In the genomic region with DNA sequence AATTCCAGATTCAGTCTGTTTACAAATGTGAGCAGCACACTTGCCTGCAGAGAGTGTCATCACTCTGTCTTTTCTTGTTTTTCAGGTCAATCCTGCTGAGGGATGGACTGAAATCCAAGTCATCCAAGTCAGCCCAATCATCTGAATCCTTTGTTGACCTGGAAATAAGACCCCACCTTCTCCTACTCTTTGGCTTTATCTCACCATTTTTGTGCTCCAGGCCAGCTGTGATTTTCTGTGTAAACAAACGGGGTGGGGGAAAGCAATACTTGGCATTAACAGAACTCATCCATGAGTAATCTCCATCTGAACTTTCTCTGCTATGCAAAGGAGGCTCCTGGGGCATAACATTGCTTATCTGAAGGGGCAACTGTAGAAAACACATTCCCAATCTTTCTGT, we compare ENCODE assay signal across 20 cellular contexts. TPM values are rescaled to one million over a fixed set of nuclear protein-coding genes. Genes with fewer than 3 reads are reported as not detected.
DNase-seq lines count a peak whose midpoint lies in the region; TF ChIP-seq lines count a peak whose summit lies in the region.
"Had no signal": no experiment of that assay in that cellular context is flagged by ENCODE, and none has a peak within 500 bp of the region (broad histone marks: within the 10 kb centered on the region; RNA-seq: fewer than 3 reads in every experiment).

No MANE protein-coding gene starts in this region.

- peaks cover 18% of the 10 kb centered on the region for H3K36me3 ChIP-seq in H7 (replicated peaks; ENCODE audit: control insufficient read depth, insufficient read depth, low read length)
- peaks cover 0 to 83% of the 10 kb centered on the region in 2 donors for H3K36me3 ChIP-seq in adrenal gland (replicated peaks in 1 of 2)

- 40 to 70% (median 66%) methylated on average over 1 of the region's 1 CpG for WGBS in adrenal gland, 4 donors

- DNase-seq in LHCN-M2 (ENCODE audit: low read depth) (peak; percentile 15), caudate nucleus (lab: John Stamatoyannopoulos, UW) (no peak), H7 (no peak), NCI-H345 treated with DMSO at 0.1 percent for 48 hours (lab: John Stamatoyannopoulos, UW; ENCODE audit: unreplicated experiment) (no peak), adrenal gland (no peak)
- no peak for DNase-seq in activated CD4-positive, alpha-beta T cell treated with anti-CD3 and anti-CD28 coated beads, Interleukin-2, amount 50 U/mL, for 48 hours
- DNase-seq: activated CD4-positive, alpha-beta T cell treated with anti-CD3 and anti-CD28 coated beads, Interleukin-2, amount 10 ng/mL, durations not matched to agents 24 days and 14 days; activated CD8-positive, alpha-beta memory T cell treated with anti-CD3 and anti-CD28 coated beads, Interleukin-2, amount 50 U/mL, for 4 hours; activated naive CD8-positive, alpha-beta T cell treated with anti-CD3 and anti-CD28 coated beads, Interleukin-2, amount 10 ng/mL, durations not matched to agents 7 days and 5 days; CD4-positive, alpha-beta memory T cell; NCI-H1930; NCI-H524; SHP77 treated with DMSO at 0.1 percent for 48 hours; small intestine; stimulated activated CD4-positive, alpha-beta T cell treated with anti-CD3 and anti-CD28 coated beads, Interleukin-2, amount 100 ng/mL, for 48 hours; stimulated activated naive CD8-positive, alpha-beta T cell treated with anti-CD3 and anti-CD28 coated beads, Interleukin-15, Interleukin-2, amounts not matched to agents 100 U/mL and 50 U/mL, for 24 hours; upper lobe of left lung had no signal

- H3K4me3 ChIP-seq in H7 (ENCODE audit: insufficient read depth, low read depth, low read length), result no peak overlapping the region
- H3K4me3 ChIP-seq in adrenal gland, result no peak overlapping the region
- H3K4me3 ChIP-seq: GM23338, upper lobe of left lung had no signal

- no peaks in the 10 kb centered on the region for H3K4me1 ChIP-seq in adrenal gland (replicated peaks in 1 of 2)

- TF ChIP-seq CTCF in C4-2B (conservative IDR thresholded peaks at IDR 0.05), result no peak
- no peak for TF ChIP-seq CTCF in adrenal gland (IDR thresholded peaks at IDR 0.05)

- H3K27me3 ChIP-seq in layer of hippocampus (ENCODE audit: control insufficient read depth, insufficient read depth, low read length) (no peaks in the 10 kb centered on the region), H7 (ENCODE audit: control insufficient read depth, insufficient read depth, low read length) (no peaks in the 10 kb centered on the region), adrenal gland (no peaks in the 10 kb centered on the region)
- H3K27me3 ChIP-seq: upper lobe of left lung had no signal

- no peaks in the 10 kb centered on the region for H3K9me3 ChIP-seq in adrenal gland (replicated peaks in 1 of 3)
- H3K9me3 ChIP-seq: upper lobe of left lung had no signal

- intact Hi-C loops in adrenal gland (cut with DNase I), result no loop called here

- H3K27ac ChIP-seq in C4-2B, result peak overlapping the region; percentile 15
- peak overlapping the region; percentile 15 for H3K27ac ChIP-seq in caudate nucleus (ENCODE audit: low read depth, low read length)
- peak overlapping the region; percentile 2 for H3K27ac ChIP-seq in layer of hippocampus (ENCODE audit: low read depth, low read length)
- no peak overlapping the region for H3K27ac ChIP-seq in adrenal gland
- H3K27ac ChIP-seq: upper lobe of left lung had no signal

- no peak for TF ChIP-seq POLR2A in adrenal gland (IDR thresholded peaks at IDR 0.05)

RNA-seq across cellular contexts. Expression of gene GSTA4, which starts 16.9 kb away (rescaled TPM):
- total RNA-seq in LHCN-M2 (2014; rRNA removed), result 25.3 and 25.8 TPM in 2 replicates
- 17.1 TPM for polyA plus RNA-seq in LHCN-M2 (2012)
- total RNA-seq in H7 (2014; rRNA removed; shearing (Covaris generic)), result 25.1 and 35.6 TPM in 2 replicates
- 100 to 1,000 TPM; 165 to 656 (median 343) TPM for total RNA-seq in adrenal gland
- 1,000 to 10,000 TPM in 1 of 3 donors, 100 to 1,000 TPM in 2; 144 to 1,199 (median 302) TPM for polyA plus RNA-seq in adrenal gland
- total RNA-seq: CD4-positive, alpha-beta memory T cell had no signal

RNA-seq across cellular contexts. Expression of gene CILK1, which starts 49.6 kb away (rescaled TPM):
- total RNA-seq in LHCN-M2 (2014; rRNA removed) (16.7 and 17.3 TPM in 2 replicates), adrenal gland (10 to 100 TPM; 28.2 to 71.1 (median 47.4) TPM)
- 6.6 TPM for polyA plus RNA-seq in LHCN-M2 (2012)
- total RNA-seq in H7 (2014; rRNA removed; shearing (Covaris generic)), result 6.5 and 9.0 TPM in 2 replicates
- 10 to 100 TPM; 11.7 to 52.7 (median 12.1) TPM for polyA plus RNA-seq in adrenal gland

RNA-seq across cellular contexts. Expression of gene FBXO9, which starts 53.2 kb away (rescaled TPM):
- total RNA-seq in LHCN-M2 (2014; rRNA removed) (27.8 and 33.5 TPM in 2 replicates), adrenal gland (100 to 1,000 TPM in 7 of 8 donors, 10 to 100 TPM in 1; 42.7 to 396 (median 163) TPM)
- 38.0 TPM for polyA plus RNA-seq in LHCN-M2 (2012)
- total RNA-seq in H7 (2014; rRNA removed; shearing (Covaris generic)), result 21.8 and 22.7 TPM in 2 replicates
- polyA plus RNA-seq in adrenal gland, result 100 to 1,000 TPM in 1 of 3 donors, 10 to 100 TPM in 2; 60.1 to 176 (median 60.8) TPM

Comparison
In these comparisons a context has a peak if more than half of its experiments do, and no peak if none do; other contexts are left out.
1. H3K27ac ChIP-seq: peak in C4-2B (single experiment), caudate nucleus (single experiment) and layer of hippocampus (single experiment); none in adrenal gland (0 of 5).